In genomic region chr3:36993326-36994283, GRCh38 we compare ENCODE assay signal across 8 cellular contexts. TPM values are rescaled to one million over a fixed set of nuclear protein-coding genes. Genes with fewer than 3 reads are reported as not detected.
DNase-seq lines count a peak whose midpoint lies in the region; ATAC-seq, FAIRE-seq and TF ChIP-seq lines count a peak whose summit lies in the region.

Gene MLH1 (plus strand): TSS chr3:36993518. CDS start chr3:36993548, 30 bp downstream.

- H3K4me1 ChIP-seq in A549 (peaks cover 33% of the 10 kb centered on the region), lung (ENCODE audit: control insufficient read depth in 2 of 2, insufficient read depth in 2 of 2, low read length in 2 of 2) (peaks cover 0 to 7% of the 10 kb centered on the region in 2 donors)

- no peak within 1 kb of the TSS for H3K4me3 Mint-ChIP-seq in activated CD4-positive, alpha-beta T cell treated with anti-CD3 and anti-CD28 coated beads for 36 hours

- no peak for TF ChIP-seq EP300 in A549 (IDR thresholded peaks at IDR 0.05)

- peaks cover 2% of the 10 kb centered on the region for H3K9me3 Mint-ChIP-seq in activated CD4-positive, alpha-beta T cell treated with anti-CD3 and anti-CD28 coated beads for 36 hours (ENCODE audit: low read depth)

- CTCF ChIA-PET in A549 (lab: Yijun Ruan, JAX), result interaction anchor here (0.6 to 2.1 kb wide), 10 partner anchors 10 to 226 kb away, joined by 3 to 6 read pairs (median 4); no protein-coding TSS in a partner anchor
- CTCF ChIA-PET in activated CD4-positive, alpha-beta T cell treated with anti-CD3 and anti-CD28 coated beads for 36 hours (lab: Charles Lee), result interaction anchor here (0.7 to 3.0 kb wide), 6 partner anchors 31 to 1528 kb away, joined by 3 to 16 read pairs (median 3); partner anchors contain the start of gene TRANK1

- H3K9me3 ChIP-seq in A549 (no peaks in the 10 kb centered on the region), lung (ENCODE audit: control insufficient read depth in 2 of 2, insufficient read depth in 1 of 2, low read length in 1 of 2) (no peaks in the 10 kb centered on the region)

- TF ChIP-seq RAD21 in A549 (conservative IDR thresholded peaks at IDR 0.05 in 1 of 2, IDR thresholded peaks at IDR 0.05 in 1 of 2), result no peak

- peak; percentile 100 for FAIRE-seq in A549 (lab: Jason Lieb, UNC)

- no peaks in the 10 kb centered on the region for H3K27me3 Mint-ChIP-seq in activated CD4-positive, alpha-beta T cell treated with anti-CD3 and anti-CD28 coated beads for 36 hours

- TF ChIP-seq CTCF in A549 (IDR thresholded peaks at IDR 0.05) (no peak), lung (IDR thresholded peaks at IDR 0.05; ENCODE audit: control extremely low read depth, extremely low read depth) (no peak)

- H3K4me1 Mint-ChIP-seq in activated CD4-positive, alpha-beta T cell treated with anti-CD3 and anti-CD28 coated beads for 36 hours, result peaks cover 43% of the 10 kb centered on the region

- POLR2A ChIA-PET in A549 (lab: Yijun Ruan, JAX), result interaction anchor here (0.6 to 1.5 kb wide), 14 partner anchors 11 to 190 kb away, joined by 3 to 11 read pairs (median 4); no protein-coding TSS in a partner anchor
- POLR2A ChIA-PET in activated CD4-positive, alpha-beta T cell treated with anti-CD3 and anti-CD28 coated beads for 36 hours (lab: Charles Lee), result interaction anchor here (0.6 to 1.5 kb wide), 6 partner anchors 15 to 431 kb away, joined by 3 to 9 read pairs (median 4); partner anchors contain the start of gene TRANK1

- ATAC-seq in A549, result peak; percentile 90 to 92
- peak; percentile 94 for ATAC-seq in HG03439 (IDR thresholded peaks at IDR 0.05; ENCODE audit: unreplicated experiment)
- peak; percentile 90 for ATAC-seq in activated CD4-positive, alpha-beta T cell treated with anti-CD3 and anti-CD28 coated beads for 36 hours
- peak; percentile 90 for ATAC-seq in lung (ENCODE audit: insufficient read depth, low FRiP score)

- intact Hi-C loops in activated CD4-positive, alpha-beta T cell treated with anti-CD3 and anti-CD28 coated beads for 36 hours (cut with DNase I, micrococcal nuclease), result loop anchor here (1.0 to 10.0 kb wide), 7 partner anchors 49 to 221 kb away; partner anchors contain the start of genes LRRFIP2 (in 1 of the 2) and TRANK1 (in 1 of the 2)

- H3K4me3 ChIP-seq in A549, result peak within 1 kb of the TSS; percentile 61
- peak within 1 kb of the TSS; percentile 77 for H3K4me3 ChIP-seq in lung

- TF ChIP-seq POLR2A in A549 (IDR thresholded peaks at IDR 0.05; ENCODE audit: low read length) (peak; percentile 85), GM19193 (IDR thresholded peaks at IDR 0.05; ENCODE audit: extremely low read depth, insufficient read depth, insufficient read length) (peak; percentile 90)

- no peaks in the 10 kb centered on the region for H3K27me3 ChIP-seq in lung (ENCODE audit: control insufficient read depth, insufficient read depth)

- H3K4me2 ChIP-seq in A549, result peak within 1 kb of the TSS; percentile 96

- H3K36me3 ChIP-seq in lung (ENCODE audit: control insufficient read depth in 2 of 2, insufficient read depth in 2 of 2, low read length in 2 of 2), result peaks cover 3 to 10% of the 10 kb centered on the region in 2 donors

- H3K36me3 Mint-ChIP-seq in activated CD4-positive, alpha-beta T cell treated with anti-CD3 and anti-CD28 coated beads for 36 hours (ENCODE audit: low read depth), result peaks cover 40% of the 10 kb centered on the region

- H3K27ac ChIP-seq in A549 (peak within 1 kb of the TSS; percentile 90 to 92), lung (ENCODE audit: low read depth in 1 of 2, low read length in 1 of 2) (peak within 1 kb of the TSS; percentile 97 to 99)

- no peak within 1 kb of the TSS for H3K27ac Mint-ChIP-seq in activated CD4-positive, alpha-beta T cell treated with anti-CD3 and anti-CD28 coated beads for 36 hours

- DNase-seq in A549 (ENCODE audit: low read depth in 1 of 2, low spot score in 1 of 2) (peak; percentile 91 to 100), ecto neural progenitor cell (ENCODE audit: low spot score) (peak; percentile 98), lung (ENCODE audit: low spot score) (peak; percentile 92), AML-193 (lab: John Stamatoyannopoulos, UW) (no peak)
- peak; percentile 98 for DNase-seq in activated CD4-positive, alpha-beta T cell treated with anti-CD3 and anti-CD28 coated beads for 36 hours
- DNase-seq in stimulated activated CD8-positive, alpha-beta memory T cell treated with anti-CD3 and anti-CD28 coated beads, Interleukin-12 subunit alpha, Interleukin-12 subunit beta, amount 100 ng/mL, for 1 hour (ENCODE audit: low read depth), result peak; percentile 90

- 2% methylated on average over 38 of the region's 47 CpGs for WGBS in A549 (ENCODE audit: missing lambda C conversion rate)
- WGBS in lung, 2 donors, result 1 to 2% methylated on average over 47 of the region's 47 CpGs

TF ChIP-seq in A549, 52 proteins besides CTCF, POLR2A, EP300 and RAD21 (continues in another document):
- no peak for TF ChIP-seq CHD2 (IDR thresholded peaks at IDR 0.05; ENCODE audit: low read length, partially characterized antibody)
- TF ChIP-seq KDM5A (IDR thresholded peaks at IDR 0.05), result 0 out of 2 replicates have a peak, but pooled peaks have one; percentile 15
- no peak for TF ChIP-seq CBX8 (IDR thresholded peaks at IDR 0.05)
- 0 out of 2 replicates have a peak, but pooled peaks have one; percentile 24 for TF ChIP-seq USF2 (IDR thresholded peaks at IDR 0.05)
- TF ChIP-seq PBX3 (IDR thresholded peaks at IDR 0.05), result peak; percentile 97
- no peak for TF ChIP-seq JUNB (IDR thresholded peaks at IDR 0.05)
- TF ChIP-seq ATOH8 (CRISPR knock-in tag; IDR thresholded peaks at IDR 0.05; ENCODE audit: low read depth), result no peak
- TF ChIP-seq E2F6 (IDR thresholded peaks at IDR 0.05; ENCODE audit: borderline replicate concordance, low read depth), result peak; percentile 93
- TF ChIP-seq HDAC2 (IDR thresholded peaks at IDR 0.05), result no peak
- TF ChIP-seq ZFP36 (IDR thresholded peaks at IDR 0.05; ENCODE audit: borderline replicate concordance, partially characterized antibody), result no peak
- no peak for TF ChIP-seq BCL3 (IDR thresholded peaks at IDR 0.05)
- no peak for TF ChIP-seq FOSB (CRISPR knock-in tag; IDR thresholded peaks at IDR 0.05)
- TF ChIP-seq TP53 (CRISPR knock-in tag; IDR thresholded peaks at IDR 0.05), result no peak
- peak in 1 of 2 experiments; percentile 66; a peak in 2 of 5 replicates for TF ChIP-seq JUN (IDR thresholded peaks at IDR 0.05)
- TF ChIP-seq CHD4 (IDR thresholded peaks at IDR 0.05; ENCODE audit: borderline replicate concordance), result no peak
- TF ChIP-seq HOXA7 (CRISPR knock-in tag; IDR thresholded peaks at IDR 0.05), result no peak
- peak; percentile 38 for TF ChIP-seq MAFK (IDR thresholded peaks at IDR 0.05; ENCODE audit: partially characterized antibody)
- TF ChIP-seq MAX (IDR thresholded peaks at IDR 0.05), result peak; percentile 87

RNA-seq across cellular contexts. Expression of gene MLH1, which starts in this region (rescaled TPM):
- 70.2 and 73.1 TPM in 2 replicates for polyA plus RNA-seq in A549 (2011; rRNA removed)
- 31.9 and 33.7 TPM in 2 replicates for polyA plus RNA-seq in A549 (2012; cell fraction: cytosol; rRNA removed)
- 29.6 and 45.2 TPM in 2 replicates for polyA plus RNA-seq in A549 (2012; cell fraction: nucleus; rRNA removed)
- polyA plus RNA-seq in A549 (2017; fragmentation: RNase III; extraction: RNeasy Plus Mini Kit Qiagen cat#74134 plus additional on column Dnase treatment), result 60.8 to 62.2 TPM (median 61.8 TPM) in 3 replicates
- polyA minus RNA-seq in A549 (2011; rRNA and poly(A)+ RNA removed), result 54.6 and 57.9 TPM in 2 replicates
- 100 to 1,000 TPM in 1 of 2 experiments, 10 to 100 TPM in 1; 89.0 to 135 TPM for total RNA-seq in activated CD4-positive, alpha-beta T cell treated with anti-CD3 and anti-CD28 coated beads for 36 hours
- total RNA-seq in lung, result 10 to 100 TPM; 35.6 to 66.4 TPM
- polyA plus RNA-seq in lung, result 10 to 100 TPM; 14.3 to 23.9 TPM

Comparison
In these comparisons a context has a peak if more than half of its experiments do, and no peak if none do; other contexts are left out.
1. DNase-seq: peak in A549 (2 of 2), activated CD4-positive, alpha-beta T cell treated with anti-CD3 and anti-CD28 coated beads for 36 hours (single experiment), ecto neural progenitor cell (single experiment), lung (single experiment) and stimulated activated CD8-positive, alpha-beta memory T cell treated with anti-CD3 and anti-CD28 coated beads, Interleukin-12 subunit alpha, Interleukin-12 subunit beta, amount 100 ng/mL, for 1 hour (single experiment); none in AML-193 (0 of 2).
2. Peak in every context shown above with its lines, with median percentiles within 50 percentile points of each other: ATAC-seq.